In the genomic region with DNA sequence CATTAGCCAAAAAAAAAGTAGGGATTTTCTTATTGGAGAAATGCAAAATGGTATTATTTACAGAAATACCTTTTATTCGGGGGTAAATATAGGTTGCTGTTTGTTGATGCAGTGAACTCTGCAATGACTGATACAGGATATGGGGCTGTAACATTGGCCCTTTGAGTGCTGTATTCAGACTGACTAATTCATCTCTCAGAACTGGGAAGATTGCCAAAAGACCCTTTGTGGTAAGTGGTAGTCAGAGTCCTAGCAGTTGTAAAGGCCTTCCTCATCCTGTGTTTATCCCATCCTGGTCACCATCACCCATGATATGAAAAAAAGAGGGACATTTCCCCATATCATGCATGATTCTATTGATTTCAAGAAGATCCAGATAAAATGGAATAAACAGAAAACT, we compare ENCODE assay signal across 28 cellular contexts. TPM values are rescaled to one million over a fixed set of nuclear protein-coding genes. Genes with fewer than 3 reads are reported as not detected.
A peak's percentile ranks its signal among the peaks of the same experiment; 100 is the strongest.
DNase-seq lines count a peak whose midpoint lies in the region; ATAC-seq and TF ChIP-seq lines count a peak whose summit lies in the region.
"Had no signal": no experiment of that assay in that cellular context is flagged by ENCODE, and none has a peak within 500 bp of the region (broad histone marks: within the 10 kb centered on the region; RNA-seq: fewer than 3 reads in every experiment).

No MANE protein-coding gene starts in this region.

- H3K4me3 ChIP-seq in choroid plexus epithelial cell (ENCODE audit: low read depth, low read length) (no peak overlapping the region), BE2C (ENCODE audit: low read depth, low read length) (no peak overlapping the region)
- H3K4me3 ChIP-seq: BLaER1, coronary artery, esophagus muscularis mucosa, suprapubic skin had no signal

- H3K36me3 ChIP-seq in BE2C, result no peaks in the 10 kb centered on the region
- H3K36me3 ChIP-seq: BLaER1, esophagus muscularis mucosa, suprapubic skin had no signal

- no peak for TF ChIP-seq CTCF in choroid plexus epithelial cell (conservative IDR thresholded peaks at IDR 0.05; ENCODE audit: low read depth, low read length)
- no peak for TF ChIP-seq CTCF in BE2C (IDR thresholded peaks at IDR 0.05; ENCODE audit: low read depth, low read length)

- intact Hi-C loops in sciatic nerve (cut with DNase I), result no loop called here

- no peaks in the 10 kb centered on the region for H3K4me1 ChIP-seq in BE2C
- H3K4me1 ChIP-seq: BLaER1, Caco-2, esophagus muscularis mucosa, suprapubic skin had no signal

- no peaks in the 10 kb centered on the region for H3K9me3 ChIP-seq in BE2C
- H3K9me3 ChIP-seq: BLaER1, Caco-2, esophagus muscularis mucosa, suprapubic skin had no signal

- DNase-seq in A172 (ENCODE audit: low spot score) (peak; percentile 10), NCI-H1092 (lab: John Stamatoyannopoulos, UW) (peak; percentile 42), NCI-H69 (lab: John Stamatoyannopoulos, UW) (peak; percentile 92), choroid plexus epithelial cell (ENCODE audit: low read depth) (peak; percentile 62), NCI-H510A (lab: John Stamatoyannopoulos, UW) (no peak), HuH-7.5 (ENCODE audit: low spot score) (no peak), sciatic nerve (ENCODE audit: low spot score) (no peak), BE2C (no peak)
- DNase-seq: ACHN; activated CD4-positive, alpha-beta T cell treated with anti-CD3 and anti-CD28 coated beads for 48 hours; activated naive CD4-positive, alpha-beta T cell treated with Interleukin-2 at 50 U/mL for 16 hours; activated T-cell treated with anti-CD3 and anti-CD28 coated beads, Interleukin-2, amount 50 U/mL, for 48 hours; Caco-2; EL; endodermal cell; HCEC 1CT; islet precursor cell; NCI-H2029; NCI-H526; OCI-M1; stimulated activated CD4-positive, alpha-beta T cell treated with anti-CD3 and anti-CD28 coated beads, Interleukin-12 subunit alpha, Interleukin-12 subunit beta, amount 100 ng/mL, for 4 hours; stimulated activated CD4-positive, alpha-beta T cell treated with anti-CD3 and anti-CD28 coated beads, Interleukin-4, amount 100 ng/mL, for 24 hours; stimulated activated naive B cell treated with anti-CD40 and anti-IgM and Interleukin-4, amounts not matched to agents 10 μg/mL and 1 μg/mL and 100 μg/mL, for 72 hours had no signal

- ATAC-seq in sciatic nerve, result no peak
- ATAC-seq: stimulated activated naive B cell treated with anti-CD40 and anti-IgM and Interleukin-4, amounts not matched to agents 10 μg/mL and 1 μg/mL and 100 μg/mL, for 72 hours had no signal

- no peaks in the 10 kb centered on the region for H3K27me3 ChIP-seq in BE2C
- H3K27me3 ChIP-seq: BLaER1, esophagus muscularis mucosa, suprapubic skin had no signal

RNA-seq across cellular contexts. Expression of a gene that starts 14.0 kb away (rescaled TPM):
- total RNA-seq in A172 (2014; rRNA removed; shearing (Covaris generic)), result 0.03 and 0.24 TPM in 2 replicates
- not detected for total RNA-seq in sciatic nerve
- polyA plus RNA-seq in BE2C (2012; ENCODE audit: insufficient read depth, insufficient read length, low read depth), result 0.08 TPM
- total RNA-seq: T-helper 2 cell treated with Interferon-gamma antibody and Interleukin-4, amounts not matched to agents 100 ng/mL and 5 ng/mL, for 36 hours had no signal

Comparison
In these comparisons a context has a peak if more than half of its experiments do, and no peak if none do; other contexts are left out.
1. DNase-seq: peak in A172 (single experiment), NCI-H1092 (single experiment), NCI-H69 (single experiment) and choroid plexus epithelial cell (single experiment); none in NCI-H510A (single experiment), HuH-7.5 (single experiment), sciatic nerve (single experiment) and BE2C (single experiment).